Comparison of ENCODE assay signal across 8 cellular contexts in genomic region chr18:28176933-28177827, GRCh38. TPM values are rescaled to one million over a fixed set of nuclear protein-coding genes. Genes with fewer than 3 reads are reported as not detected.
DNase-seq lines count a peak whose midpoint lies in the region; ATAC-seq lines count a peak whose summit lies in the region.

CDH2 (minus strand) TSS chr18:28177130; CDS start chr18:28177022, 108 bp downstream.

- intact Hi-C loops in dendritic cell treated with granulocyte-macrophage colony-stimulating factor and Interleukin-4, amounts not matched to agents 40 ng/mL and 50 ng/mL, for 4 days (cut with micrococcal nuclease) = no loop called here

- peak; percentile 76 for ATAC-seq in left lobe of liver
- no peak for ATAC-seq in HG03045 (IDR thresholded peaks at IDR 0.05; ENCODE audit: unreplicated experiment)

- H3K4me1 Mint-ChIP-seq in dendritic cell treated with granulocyte-macrophage colony-stimulating factor and Interleukin-4, amounts not matched to agents 40 ng/mL and 50 ng/mL, for 4 days (ENCODE audit: low read depth) = peaks cover 23% of the 10 kb centered on the region
- H3K4me1 Mint-ChIP-seq in stimulated activated naive CD8-positive, alpha-beta T cell treated with anti-CD3 and anti-CD28 coated beads, Interleukin-15, Interleukin-2, amounts not matched to agents 100 ng/mL and 50 ng/mL, for 24 hours (ENCODE audit: low read depth) = peaks cover 15% of the 10 kb centered on the region

- DNase-seq in GM04504 (ENCODE audit: low read depth) = peak; percentile 74
- peak; percentile 79 for DNase-seq in Jurkat, Clone E6-1 (ENCODE audit: low read depth, low spot score)
- DNase-seq in SK-MEL-5 (ENCODE audit: low read depth, low spot score) = peak; percentile 2
- peak; percentile 82 for DNase-seq in left lobe of liver (ENCODE audit: low spot score)
- DNase-seq in cortex of kidney (lab: John Stamatoyannopoulos, UW) = no peak

- H3K27me3 Mint-ChIP-seq in dendritic cell treated with granulocyte-macrophage colony-stimulating factor and Interleukin-4, amounts not matched to agents 40 ng/mL and 50 ng/mL, for 4 days = peaks cover 57% of the 10 kb centered on the region
- peaks cover 54% of the 10 kb centered on the region for H3K27me3 Mint-ChIP-seq in stimulated activated naive CD8-positive, alpha-beta T cell treated with anti-CD3 and anti-CD28 coated beads, Interleukin-15, Interleukin-2, amounts not matched to agents 100 ng/mL and 50 ng/mL, for 24 hours

- H3K9me3 Mint-ChIP-seq in dendritic cell treated with granulocyte-macrophage colony-stimulating factor and Interleukin-4, amounts not matched to agents 40 ng/mL and 50 ng/mL, for 4 days = no peaks in the 10 kb centered on the region
- H3K9me3 Mint-ChIP-seq in stimulated activated naive CD8-positive, alpha-beta T cell treated with anti-CD3 and anti-CD28 coated beads, Interleukin-15, Interleukin-2, amounts not matched to agents 100 ng/mL and 50 ng/mL, for 24 hours = no peaks in the 10 kb centered on the region

- in situ Hi-C loops in SK-MEL-5 (cut with HindIII; ENCODE audit: low pct_unique_long_range_greater_than_20kb, low sequenced_read_pairs) = no loop called here

- H3K4me3 Mint-ChIP-seq in dendritic cell treated with granulocyte-macrophage colony-stimulating factor and Interleukin-4, amounts not matched to agents 40 ng/mL and 50 ng/mL, for 4 days = peak within 1 kb of the TSS; percentile 73
- H3K4me3 Mint-ChIP-seq in stimulated activated naive CD8-positive, alpha-beta T cell treated with anti-CD3 and anti-CD28 coated beads, Interleukin-15, Interleukin-2, amounts not matched to agents 100 ng/mL and 50 ng/mL, for 24 hours = peak within 1 kb of the TSS; percentile 73

- peaks cover 6% of the 10 kb centered on the region for H3K36me3 Mint-ChIP-seq in dendritic cell treated with granulocyte-macrophage colony-stimulating factor and Interleukin-4, amounts not matched to agents 40 ng/mL and 50 ng/mL, for 4 days (ENCODE audit: low read depth)
- peaks cover 3% of the 10 kb centered on the region for H3K36me3 Mint-ChIP-seq in stimulated activated naive CD8-positive, alpha-beta T cell treated with anti-CD3 and anti-CD28 coated beads, Interleukin-15, Interleukin-2, amounts not matched to agents 100 ng/mL and 50 ng/mL, for 24 hours (ENCODE audit: low read depth)

- H3K4me3 ChIP-seq in Jurkat, Clone E6-1 (ENCODE audit: low read length) = peak within 1 kb of the TSS; percentile 68

- H3K27ac Mint-ChIP-seq in dendritic cell treated with granulocyte-macrophage colony-stimulating factor and Interleukin-4, amounts not matched to agents 40 ng/mL and 50 ng/mL, for 4 days = no peak within 1 kb of the TSS
- no peak within 1 kb of the TSS for H3K27ac Mint-ChIP-seq in stimulated activated naive CD8-positive, alpha-beta T cell treated with anti-CD3 and anti-CD28 coated beads, Interleukin-15, Interleukin-2, amounts not matched to agents 100 ng/mL and 50 ng/mL, for 24 hours

RNA-seq across cellular contexts. Expression of gene CDH2, which starts in this region (rescaled TPM):
- polyA plus RNA-seq in Jurkat, Clone E6-1 (2012; ENCODE audit: insufficient read depth, insufficient read length) = 12.9 TPM
- total RNA-seq in SK-MEL-5 (2014; rRNA removed; shearing (Covaris generic)) = 0.16 and 0.24 TPM in 2 replicates
- polyA plus RNA-seq in SK-MEL-5 (2015; cell fraction: cytosol; rRNA removed) = 0.35 and 0.80 TPM in 2 replicates
- 0.04 and 0.14 TPM in 2 replicates for polyA plus RNA-seq in SK-MEL-5 (2015; cell fraction: nucleus; rRNA removed)
- 34.2 TPM for total RNA-seq in left lobe of liver

Comparison
In these comparisons a context has a peak if more than half of its experiments do, and no peak if none do; other contexts are left out.
1. RNA of gene CDH2 (total RNA-seq): 34.2 TPM in left lobe of liver (single experiment); 0.16 to 0.24 TPM in SK-MEL-5; every median in the first group is over 10 times any median in the second.
2. Peak in DNase-seq in SK-MEL-5; RNA of the gene not detected or under 1 TPM.